ENCODE assay signal across 25 cellular contexts in genomic region chr16:78782572-78782971, GRCh38.
A peak's percentile ranks its signal among the peaks of the same experiment; 100 is the strongest.
DNase-seq lines count a peak whose midpoint lies in the region; ATAC-seq and TF ChIP-seq lines count a peak whose summit lies in the region.
"Had no signal": no experiment of that assay in that cellular context is flagged by ENCODE, and none has a peak within 500 bp of the region (broad histone marks: within the 10 kb centered on the region; RNA-seq: fewer than 3 reads in every experiment).

No MANE protein-coding gene starts in this region.

- no peaks in the 10 kb centered on the region for H3K4me1 ChIP-seq in HEK293 (ENCODE audit: control insufficient read depth, insufficient read depth, low read length)
- H3K4me1 ChIP-seq in IMR-90 (ENCODE audit: control insufficient read depth, insufficient read depth, low read length): no peaks in the 10 kb centered on the region
- no peaks in the 10 kb centered on the region for H3K4me1 ChIP-seq in esophagus squamous epithelium
- H3K4me1 ChIP-seq: BE2C, BLaER1 had no signal

- TF ChIP-seq CTCF in HEK293 (tag by site-specific recombination; IDR thresholded peaks at IDR 0.05) (no peak), IMR-90 (conservative IDR thresholded peaks at IDR 0.05; ENCODE audit: low read depth, low read length) (no peak), esophagus squamous epithelium (IDR thresholded peaks at IDR 0.05) (no peak)

- no peak for TF ChIP-seq POLR2A in IMR-90 (IDR thresholded peaks at IDR 0.05; ENCODE audit: low read depth, low read length)
- no peak for TF ChIP-seq POLR2A in esophagus squamous epithelium (IDR thresholded peaks at IDR 0.05)

- no peak overlapping the region for H2BK120ac ChIP-seq in IMR-90 (ENCODE audit: low read depth, low read length)

- H3K4ac ChIP-seq in IMR-90 (ENCODE audit: low read depth, low read length): no peak overlapping the region

- no peak overlapping the region for H3K14ac ChIP-seq in IMR-90 (replicated peaks; ENCODE audit: low read depth, low read length)

- in situ Hi-C loops in IMR-90 (cut with MboI; ENCODE audit: low sequenced_read_pairs): no loop called here

- H2AFZ ChIP-seq in IMR-90 (replicated peaks; ENCODE audit: low read length, poor library complexity): no peak overlapping the region

- peak overlapping the region in 1 of 2 donors; percentile 0 for H3K4me3 Mint-ChIP-seq in activated T-cell treated with anti-CD3 and anti-CD28 coated beads, Interleukin-2, amount 50 U/mL, for 72 hours
- H3K4me3 Mint-ChIP-seq in activated T-cell treated with anti-CD3 and anti-CD28 coated beads, Interleukin-2, amount 50 U/mL, for 4 hours: no peak overlapping the region
- H3K4me3 Mint-ChIP-seq in stimulated activated effector memory CD8-positive, alpha-beta T cell treated with anti-CD3 and anti-CD28 coated beads, Interleukin-12 subunit alpha, Interleukin-12 subunit beta, amount 100 ng/mL, for 72 hours: peak overlapping the region; percentile 45
- H3K4me3 Mint-ChIP-seq: CD14-positive monocyte; CD4-positive, alpha-beta memory T cell; CD4-positive, CD25-positive, alpha-beta regulatory T cell; CD8-positive, alpha-beta memory T cell had no signal

- peaks cover 0 to 1% of the 10 kb centered on the region in 2 donors for H3K9me3 Mint-ChIP-seq in activated T-cell treated with anti-CD3 and anti-CD28 coated beads, Interleukin-2, amount 50 U/mL, for 72 hours
- no peaks in the 10 kb centered on the region for H3K9me3 Mint-ChIP-seq in activated T-cell treated with anti-CD3 and anti-CD28 coated beads, Interleukin-2, amount 50 U/mL, for 4 hours
- no peaks in the 10 kb centered on the region for H3K9me3 Mint-ChIP-seq in stimulated activated effector memory CD8-positive, alpha-beta T cell treated with anti-CD3 and anti-CD28 coated beads, Interleukin-12 subunit alpha, Interleukin-12 subunit beta, amount 100 ng/mL, for 72 hours
- H3K9me3 Mint-ChIP-seq: CD4-positive, CD25-positive, alpha-beta regulatory T cell; CD8-positive, alpha-beta memory T cell had no signal

- no peak overlapping the region for H3K23ac ChIP-seq in IMR-90 (ENCODE audit: low read depth, low read length)

- BruUV-seq in IMR-90 (replicated peaks; lab: Mats Ljungman, UMichigan): no TSS peak

- peak overlapping the region; percentile 58 for H3K27ac Mint-ChIP-seq in activated T-cell treated with anti-CD3 and anti-CD28 coated beads, Interleukin-2, amount 50 U/mL, for 72 hours
- peak overlapping the region; percentile 95 for H3K27ac Mint-ChIP-seq in stimulated activated effector memory CD8-positive, alpha-beta T cell treated with anti-CD3 and anti-CD28 coated beads, Interleukin-12 subunit alpha, Interleukin-12 subunit beta, amount 100 ng/mL, for 72 hours
- H3K27ac Mint-ChIP-seq: CD14-positive monocyte; CD4-positive, alpha-beta memory T cell; CD4-positive, CD25-positive, alpha-beta regulatory T cell had no signal

- no peak overlapping the region for H4K8ac ChIP-seq in IMR-90 (ENCODE audit: low read depth in 2 of 2, low read length in 2 of 2)

- intact Hi-C loops in IMR-90 (cut with micrococcal nuclease) (no loop called here), esophagus squamous epithelium (cut with DNase I) (no loop called here)

- no peaks in the 10 kb centered on the region for H3K27me3 Mint-ChIP-seq in activated T-cell treated with anti-CD3 and anti-CD28 coated beads, Interleukin-2, amount 50 U/mL, for 72 hours (ENCODE audit: low read depth)
- no peaks in the 10 kb centered on the region for H3K27me3 Mint-ChIP-seq in activated T-cell treated with anti-CD3 and anti-CD28 coated beads, Interleukin-2, amount 50 U/mL, for 4 hours (ENCODE audit: low read depth)
- H3K27me3 Mint-ChIP-seq: CD4-positive, CD25-positive, alpha-beta regulatory T cell had no signal

- H2BK15ac ChIP-seq in IMR-90 (ENCODE audit: low read depth, low read length): no peak overlapping the region

- H3K4me3 ChIP-seq in HEK293 (ENCODE audit: low read depth, low read length) (no peak overlapping the region), IMR-90 (ENCODE audit: insufficient read depth, low read depth, low read length) (no peak overlapping the region), esophagus squamous epithelium (no peak overlapping the region)
- H3K4me3 ChIP-seq: BLaER1, GM12878 had no signal

- no peak for TF ChIP-seq RAD21 in IMR-90 (IDR thresholded peaks at IDR 0.05; ENCODE audit: low read length)

- no peak overlapping the region for H2AK5ac ChIP-seq in IMR-90 (ENCODE audit: low read depth, low read length)

- no peak overlapping the region for H2BK5ac ChIP-seq in IMR-90 (ENCODE audit: low read depth, low read length, poor library complexity, severe bottlenecking)

- H4K5ac ChIP-seq in IMR-90 (ENCODE audit: low read depth, low read length): no peak overlapping the region

- POLR2A ChIA-PET in HEK293 (lab: Yijun Ruan, JAX) (no interaction called here), IMR-90 (lab: Charles Lee; ENCODE audit: unreplicated experiment) (no interaction called here)

- DNase-seq in activated T-cell treated with anti-CD3 and anti-CD28 coated beads, Interleukin-2, amount 50 U/mL, for 72 hours: no peak
- no peak for DNase-seq in activated T-cell treated with anti-CD3 and anti-CD28 coated beads, Interleukin-2, amount 50 U/mL, for 4 hours
- DNase-seq in IMR-90 (no peak), ureter (ENCODE audit: low spot score) (no peak), esophagus squamous epithelium (lab: John Stamatoyannopoulos, UW) (no peak)
- DNase-seq in stimulated activated effector memory CD8-positive, alpha-beta T cell treated with anti-CD3 and anti-CD28 coated beads, Interleukin-12 subunit alpha, Interleukin-12 subunit beta, amount 100 ng/mL, for 72 hours (ENCODE audit: low spot score in 2 of 2): no peak
- DNase-seq: 8988T; ACHN; BE2C; C1 segment of cervical spinal cord; CD4-positive, alpha-beta memory T cell; CD4-positive, CD25-positive, alpha-beta regulatory T cell; CD8-positive, alpha-beta memory T cell; COR-L47; DMS 273 treated with DMSO at 0.1 percent for 48 hours; DMS153; DMS53; DMS79; DND-41; EL; GDM1 had no signal

- H3K4me2 ChIP-seq in IMR-90 (ENCODE audit: low read depth, low read length): no peak overlapping the region
- H3K4me2 ChIP-seq: BLaER1 had no signal

- dilution Hi-C loops in IMR-90 (cut with HindIII; ENCODE audit: low sequenced_read_pairs, unreplicated experiment): no loop called here

- H3K9me3 ChIP-seq in HEK293 (ENCODE audit: control insufficient read depth, insufficient read depth, low read depth, low read length) (no peaks in the 10 kb centered on the region), IMR-90 (ENCODE audit: control insufficient read depth, insufficient read depth, low read length) (peaks cover 20% of the 10 kb centered on the region), esophagus squamous epithelium (no peaks in the 10 kb centered on the region)
- H3K9me3 ChIP-seq: BE2C, BLaER1 had no signal

- H2AK9ac ChIP-seq in IMR-90 (replicated peaks; ENCODE audit: low read depth, low read length, poor library complexity): no peak overlapping the region

- H3K4me1 Mint-ChIP-seq in activated T-cell treated with anti-CD3 and anti-CD28 coated beads, Interleukin-2, amount 50 U/mL, for 72 hours (ENCODE audit: low read depth): peaks cover 53% of the 10 kb centered on the region
- peaks cover 21% of the 10 kb centered on the region for H3K4me1 Mint-ChIP-seq in activated T-cell treated with anti-CD3 and anti-CD28 coated beads, Interleukin-2, amount 50 U/mL, for 4 hours (ENCODE audit: low read depth)
- H3K4me1 Mint-ChIP-seq in stimulated activated effector memory CD8-positive, alpha-beta T cell treated with anti-CD3 and anti-CD28 coated beads, Interleukin-12 subunit alpha, Interleukin-12 subunit beta, amount 100 ng/mL, for 72 hours: peaks cover 57% of the 10 kb centered on the region
- H3K4me1 Mint-ChIP-seq: CD14-positive monocyte had no signal

- CTCF ChIA-PET in HEK293 (lab: Yijun Ruan, JAX): interaction anchor here (0.6 kb wide), 1 partner anchor 117 kb away, joined by 3 read pairs; no protein-coding TSS in a partner anchor
- CTCF ChIA-PET in IMR-90 (lab: Yijun Ruan, JAX): no interaction called here

- H3K36me3 Mint-ChIP-seq in activated T-cell treated with anti-CD3 and anti-CD28 coated beads, Interleukin-2, amount 50 U/mL, for 72 hours (ENCODE audit: insufficient read depth in 2 of 2): peaks cover 6% of the 10 kb centered on the region in 2 donors
- H3K36me3 Mint-ChIP-seq in activated T-cell treated with anti-CD3 and anti-CD28 coated beads, Interleukin-2, amount 50 U/mL, for 4 hours (ENCODE audit: insufficient read depth): peaks cover 9% of the 10 kb centered on the region
- peaks cover 22% of the 10 kb centered on the region for H3K36me3 Mint-ChIP-seq in stimulated activated effector memory CD8-positive, alpha-beta T cell treated with anti-CD3 and anti-CD28 coated beads, Interleukin-12 subunit alpha, Interleukin-12 subunit beta, amount 100 ng/mL, for 72 hours
- H3K36me3 Mint-ChIP-seq: CD14-positive monocyte; CD4-positive, CD25-positive, alpha-beta regulatory T cell had no signal

- H3K36me3 ChIP-seq in HEK293 (ENCODE audit: control insufficient read depth in 2 of 2, insufficient read depth in 1 of 2, low read length in 2 of 2) (no peaks in the 10 kb centered on the region), IMR-90 (ENCODE audit: control insufficient read depth, insufficient read depth, low read length) (no peaks in the 10 kb centered on the region), esophagus squamous epithelium (no peaks in the 10 kb centered on the region)
- H3K36me3 ChIP-seq: BE2C, BLaER1 had no signal

- ATAC-seq in activated T-cell treated with anti-CD3 and anti-CD28 coated beads, Interleukin-2, amount 50 U/mL, for 72 hours (replicated peaks in 1 of 2): no peak
- ATAC-seq in activated T-cell treated with anti-CD3 and anti-CD28 coated beads, Interleukin-2, amount 50 U/mL, for 4 hours: no peak
- ATAC-seq in IMR-90 (ENCODE audit: low read depth): no peak
- ATAC-seq in stimulated activated effector memory CD8-positive, alpha-beta T cell treated with anti-CD3 and anti-CD28 coated beads, Interleukin-12 subunit alpha, Interleukin-12 subunit beta, amount 100 ng/mL, for 72 hours: no peak
- ATAC-seq: GM12878 had no signal

- H3K27ac ChIP-seq in HEK293 (ENCODE audit: extremely low read depth, low read depth, low read length) (no peak overlapping the region), IMR-90 (ENCODE audit: insufficient read depth, low read length) (no peak overlapping the region), esophagus squamous epithelium (no peak overlapping the region)
- H3K27ac ChIP-seq: BLaER1 had no signal

- H4K91ac ChIP-seq in IMR-90 (ENCODE audit: insufficient read depth, low read depth, low read length): no peak overlapping the region

- no peak overlapping the region for H2BK20ac ChIP-seq in IMR-90 (ENCODE audit: low read depth, low read length)

- no peaks in the 10 kb centered on the region for H3K79me1 ChIP-seq in IMR-90 (ENCODE audit: low read depth in 1 of 2, low read length in 2 of 2)

- WGBS in IMR-90 (ENCODE audit: extremely low coverage in 2 of 2, insufficient read length in 1 of 2), 2 experiments: no CpG with 5 or more reads among the region's 2 CpGs
- 91 to 95% methylated on average over 2 of the region's 2 CpGs for WGBS in esophagus squamous epithelium, 2 donors

- H3K27me3 ChIP-seq in IMR-90 (ENCODE audit: control insufficient read depth, insufficient read depth, low read length) (no peaks in the 10 kb centered on the region), esophagus squamous epithelium (no peaks in the 10 kb centered on the region)
- H3K27me3 ChIP-seq: BE2C, BLaER1 had no signal

- H3K9me1 ChIP-seq in IMR-90 (ENCODE audit: insufficient read depth, low read length): no peaks in the 10 kb centered on the region

- no peak overlapping the region for H3K9ac ChIP-seq in IMR-90 (ENCODE audit: low read depth, low read length)
- H3K9ac ChIP-seq: BLaER1 had no signal

- H4K20me1 ChIP-seq in IMR-90 (ENCODE audit: insufficient read depth, low read length): no peaks in the 10 kb centered on the region
- H4K20me1 ChIP-seq: BLaER1 had no signal

- no peak overlapping the region for H3K18ac ChIP-seq in IMR-90 (ENCODE audit: low read depth, low read length)

- H3K56ac ChIP-seq in IMR-90 (ENCODE audit: extremely low read depth, insufficient read depth, low read length): no peak overlapping the region
